In genomic region chr17:64064331-64064730, GRCh38 we compare ENCODE assay signal across 12 cellular contexts. TPM values are rescaled to one million over a fixed set of nuclear protein-coding genes. Genes with fewer than 3 reads are reported as not detected.
A peak's percentile ranks its signal among the peaks of the same experiment; 100 is the strongest.
DNase-seq lines count a peak whose midpoint lies in the region; ATAC-seq and TF ChIP-seq lines count a peak whose summit lies in the region.
"Had no signal": no experiment of that assay in that cellular context is flagged by ENCODE, and none has a peak within 500 bp of the region (broad histone marks: within the 10 kb centered on the region; RNA-seq: fewer than 3 reads in every experiment).

No MANE protein-coding gene starts in this region.

- no peaks in the 10 kb centered on the region for H3K27me3 Mint-ChIP-seq in activated naive CD4-positive, alpha-beta T cell treated with anti-CD3 and anti-CD28 coated beads, Interleukin-2, amount 50 U/mL, for 24 hours
- H3K27me3 Mint-ChIP-seq in type B pancreatic cell: no peaks in the 10 kb centered on the region
- H3K27me3 Mint-ChIP-seq: memory B cell had no signal

- peak; percentile 64 for ATAC-seq in body of pancreas
- peak; percentile 4 for ATAC-seq in left lung

- TF ChIP-seq CTCF in body of pancreas (IDR thresholded peaks at IDR 0.05): no peak
- no peak for TF ChIP-seq CTCF in left lung (IDR thresholded peaks at IDR 0.05)
- no peak for TF ChIP-seq CTCF in type B pancreatic cell (conservative IDR thresholded peaks at IDR 0.05)
- no peak for TF ChIP-seq CTCF in GM20000 (IDR thresholded peaks at IDR 0.05; ENCODE audit: extremely low read depth, missing control alignments)

- H3K4me3 ChIP-seq in body of pancreas (no peak overlapping the region), left lung (no peak overlapping the region)
- H3K4me3 ChIP-seq: cardiac muscle cell had no signal

- DNase-seq in activated naive CD4-positive, alpha-beta T cell treated with Interleukin-2 at 50 U/mL for 16 hours: no peak
- DNase-seq in body of pancreas: peak; percentile 54 to 75 (median 71)
- no peak for DNase-seq in left lung
- DNase-seq in type B pancreatic cell (ENCODE audit: extremely low spot score, unreplicated experiment): no peak
- DNase-seq in G401 (ENCODE audit: low spot score): no peak
- DNase-seq in GM20000 (ENCODE audit: low spot score): no peak
- no peak for DNase-seq in NAMALWA (ENCODE audit: low spot score)
- DNase-seq: DMS79, NCI-H524 treated with DMSO at 0.1 percent for 48 hours had no signal

- H3K27me3 ChIP-seq in body of pancreas (no peaks in the 10 kb centered on the region), left lung (no peaks in the 10 kb centered on the region)
- H3K27me3 ChIP-seq: cardiac muscle cell had no signal

- H3K9me3 Mint-ChIP-seq in activated naive CD4-positive, alpha-beta T cell treated with anti-CD3 and anti-CD28 coated beads, Interleukin-2, amount 50 U/mL, for 24 hours: peaks cover 4% of the 10 kb centered on the region
- H3K9me3 Mint-ChIP-seq in type B pancreatic cell: no peaks in the 10 kb centered on the region
- H3K9me3 Mint-ChIP-seq: memory B cell had no signal

- peak overlapping the region; percentile 50 to 84 (median 60) for H3K27ac ChIP-seq in body of pancreas
- H3K27ac ChIP-seq in left lung: no peak overlapping the region
- H3K27ac ChIP-seq: cardiac muscle cell had no signal

- 44 to 63% methylated on average over 9 of the region's 9 CpGs for WGBS in body of pancreas, 2 donors

- H3K4me1 Mint-ChIP-seq in activated naive CD4-positive, alpha-beta T cell treated with anti-CD3 and anti-CD28 coated beads, Interleukin-2, amount 50 U/mL, for 24 hours: peaks cover 61% of the 10 kb centered on the region
- H3K4me1 Mint-ChIP-seq in type B pancreatic cell (ENCODE audit: unreplicated experiment): no peaks in the 10 kb centered on the region

- peaks cover 30% of the 10 kb centered on the region for H3K36me3 Mint-ChIP-seq in activated naive CD4-positive, alpha-beta T cell treated with anti-CD3 and anti-CD28 coated beads, Interleukin-2, amount 50 U/mL, for 24 hours
- H3K36me3 Mint-ChIP-seq in type B pancreatic cell: peaks cover 42% of the 10 kb centered on the region

- no peak overlapping the region for H3K27ac Mint-ChIP-seq in activated naive CD4-positive, alpha-beta T cell treated with anti-CD3 and anti-CD28 coated beads, Interleukin-2, amount 50 U/mL, for 24 hours
- H3K27ac Mint-ChIP-seq in type B pancreatic cell: peak overlapping the region; percentile 90
- H3K27ac Mint-ChIP-seq: memory B cell had no signal

- H3K36me3 ChIP-seq in body of pancreas (replicated peaks in 1 of 2; ENCODE audit: insufficient read depth in 1 of 2, low read depth in 2 of 2) (peaks cover 10 to 25% of the 10 kb centered on the region in 2 donors), left lung (peaks cover 0 to 85% of the 10 kb centered on the region in 2 donors)
- H3K36me3 ChIP-seq: cardiac muscle cell had no signal

- H3K4me1 ChIP-seq in body of pancreas: peaks cover 42% of the 10 kb centered on the region
- H3K4me1 ChIP-seq in left lung: peaks cover 0 to 42% of the 10 kb centered on the region in 2 donors

- intact Hi-C loops in body of pancreas (cut with DNase I): loop anchor here (5.0 kb wide), 1 partner anchor 58 kb away; no protein-coding TSS in a partner anchor
- intact Hi-C loops in left lung (cut with DNase I): loop anchor here in 1 of 2 donors (10.0 kb wide), 1 partner anchor 70 kb away; the partner anchor contains the start of gene ERN1

- no peak for TF ChIP-seq POLR2A in body of pancreas (IDR thresholded peaks at IDR 0.05)

- peak overlapping the region; percentile 40 for H3K4me3 Mint-ChIP-seq in activated naive CD4-positive, alpha-beta T cell treated with anti-CD3 and anti-CD28 coated beads, Interleukin-2, amount 50 U/mL, for 24 hours
- no peak overlapping the region for H3K4me3 Mint-ChIP-seq in type B pancreatic cell
- H3K4me3 Mint-ChIP-seq: memory B cell had no signal

- H3K9me3 ChIP-seq in body of pancreas: no peaks in the 10 kb centered on the region
- peaks cover 5 to 7% of the 10 kb centered on the region in 2 donors for H3K9me3 ChIP-seq in left lung

- in situ Hi-C loops in G401 (cut with HindIII; ENCODE audit: low sequenced_read_pairs): no loop called here

RNA-seq across cellular contexts. Expression of gene ICAM2, which starts 43.9 kb away (rescaled TPM):
- total RNA-seq in body of pancreas: 10 to 100 TPM; 16.2 to 16.3 TPM
- total RNA-seq in left lung: 10 to 100 TPM; 32.3 to 46.9 TPM
- total RNA-seq in type B pancreatic cell (ENCODE audit: low replicate concordance): 1.2 TPM in 1 of 2 replicates, not detected in the other
- not detected in 2 replicates for total RNA-seq in G401 (2014; rRNA removed; shearing (Covaris generic))
- total RNA-seq: cardiac muscle cell had no signal

Comparison
In these comparisons a context has a peak if more than half of its experiments do, and no peak if none do; other contexts are left out.
1. DNase-seq: peak in body of pancreas (4 of 4); none in activated naive CD4-positive, alpha-beta T cell treated with Interleukin-2 at 50 U/mL for 16 hours (single experiment), left lung (0 of 2), type B pancreatic cell (single experiment), G401 (single experiment), GM20000 (single experiment) and NAMALWA (single experiment).
2. H3K27ac ChIP-seq: peak in body of pancreas (4 of 4); none in left lung (0 of 2).